Comparison of ENCODE assay signal across 27 cellular contexts in the genomic region with DNA sequence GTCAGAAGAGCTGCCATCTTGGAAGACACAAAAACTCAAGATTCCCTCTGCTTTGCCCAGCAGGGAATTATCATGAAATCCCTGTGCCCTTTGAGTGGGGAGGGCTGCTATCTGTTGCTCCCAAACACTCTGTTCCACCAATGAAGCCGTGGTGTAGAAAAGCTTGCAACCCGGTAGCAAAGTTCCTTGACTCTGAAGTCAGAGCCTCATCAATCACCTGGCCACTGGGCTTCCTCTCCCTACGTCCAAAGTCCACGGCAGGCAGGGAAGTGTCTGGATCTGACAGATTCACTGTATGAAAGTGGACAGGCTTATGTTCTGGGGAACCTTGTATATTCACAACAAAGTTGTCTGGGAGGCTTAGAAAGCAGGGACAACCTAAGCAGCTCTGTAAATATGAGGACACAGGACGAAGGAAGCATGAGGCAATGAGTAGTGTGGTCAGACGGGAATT.
"Had no signal": no experiment of that assay in that cellular context is flagged by ENCODE, and none has a peak within 500 bp of the region (broad histone marks: within the 10 kb centered on the region; RNA-seq: fewer than 3 reads in every experiment).

No MANE protein-coding gene starts in this region.

- ATAC-seq: activated CD4-positive, alpha-beta T cell treated with anti-CD3 and anti-CD28 coated beads for 36 hours; activated CD8-positive, alpha-beta memory T cell treated with anti-CD3 and anti-CD28 coated beads, Interleukin-2, amount 10 ng/mL, durations not matched to agents 7 days and 5 days; activated CD8-positive, alpha-beta T cell treated with anti-CD3 and anti-CD28 coated beads, Interleukin-2, amount 10 ng/mL, durations not matched to agents 7 days and 5 days; activated naive CD8-positive, alpha-beta T cell treated with anti-CD3 and anti-CD28 coated beads, Interleukin-2, amount 50 U/mL, for 24 hours; esophagus mucosa; naive thymus-derived CD8-positive, alpha-beta T cell; sciatic nerve; stimulated activated effector memory CD8-positive, alpha-beta T cell treated with anti-CD3 and anti-CD28 coated beads, Interleukin-12 subunit alpha, Interleukin-12 subunit beta, amount 100 ng/mL, for 72 hours; T-cell had no signal

- H3K9me3 ChIP-seq: thoracic aorta, vagina had no signal

- H3K27me3 ChIP-seq: vagina had no signal

- H3K4me1 ChIP-seq: vagina had no signal

- H3K27ac Mint-ChIP-seq: activated B cell treated with CpG ODN at 0.5 μM for 24 hours; activated CD4-positive, alpha-beta T cell treated with anti-CD3 and anti-CD28 coated beads for 36 hours; activated CD8-positive, alpha-beta memory T cell treated with anti-CD3 and anti-CD28 coated beads, Interleukin-2, amount 10 ng/mL, durations not matched to agents 7 days and 5 days; activated CD8-positive, alpha-beta T cell treated with anti-CD3 and anti-CD28 coated beads, Interleukin-2, amount 10 ng/mL, durations not matched to agents 7 days and 5 days; activated naive CD4-positive, alpha-beta T cell treated with anti-CD3 and anti-CD28 coated beads, Interleukin-2, amount 50 U/mL, for 24 hours; activated naive CD8-positive, alpha-beta T cell treated with anti-CD3 and anti-CD28 coated beads, Interleukin-2, amount 50 U/mL, for 24 hours; activated T-helper 2 cell treated with anti-CD3 and anti-CD28 coated beads, Interferon-gamma antibody, Interleukin-2, Interleukin-4, amounts not matched to agents 10 μg/mL and 5 μg/mL and 100 μg/mL, durations not matched to agents 14 hours and 24 hours and 36 hours; mesothelial cell of epicardium; naive thymus-derived CD8-positive, alpha-beta T cell; stimulated activated effector memory CD8-positive, alpha-beta T cell treated with anti-CD3 and anti-CD28 coated beads, Interleukin-12 subunit alpha, Interleukin-12 subunit beta, amount 100 ng/mL, for 72 hours; stimulated activated naive CD8-positive, alpha-beta T cell treated with anti-CD3 and anti-CD28 coated beads, Interleukin-15, Interleukin-2, amounts not matched to agents 100 ng/mL and 50 ng/mL, for 24 hours; T-cell; T-helper 2 cell treated with Interferon-gamma antibody and Interleukin-4, amounts not matched to agents 5 μg/mL and 100 μg/mL, for 36 hours; type B pancreatic cell had no signal

- H3K4me3 Mint-ChIP-seq: activated B cell treated with CpG ODN at 0.5 μM for 24 hours; activated CD4-positive, alpha-beta T cell treated with anti-CD3 and anti-CD28 coated beads for 36 hours; activated CD8-positive, alpha-beta memory T cell treated with anti-CD3 and anti-CD28 coated beads, Interleukin-2, amount 10 ng/mL, durations not matched to agents 7 days and 5 days; activated CD8-positive, alpha-beta T cell treated with anti-CD3 and anti-CD28 coated beads, Interleukin-2, amount 10 ng/mL, durations not matched to agents 7 days and 5 days; activated naive CD4-positive, alpha-beta T cell treated with anti-CD3 and anti-CD28 coated beads, Interleukin-2, amount 50 U/mL, for 24 hours; activated naive CD8-positive, alpha-beta T cell treated with anti-CD3 and anti-CD28 coated beads, Interleukin-2, amount 50 U/mL, for 24 hours; mesothelial cell of epicardium; naive thymus-derived CD8-positive, alpha-beta T cell; stimulated activated effector memory CD8-positive, alpha-beta T cell treated with anti-CD3 and anti-CD28 coated beads, Interleukin-12 subunit alpha, Interleukin-12 subunit beta, amount 100 ng/mL, for 72 hours; stimulated activated naive CD8-positive, alpha-beta T cell treated with anti-CD3 and anti-CD28 coated beads, Interleukin-15, Interleukin-2, amounts not matched to agents 100 ng/mL and 50 ng/mL, for 24 hours; T-cell; T-helper 2 cell treated with Interferon-gamma antibody and Interleukin-4, amounts not matched to agents 5 μg/mL and 100 μg/mL, for 36 hours; type B pancreatic cell had no signal

- H3K4me1 Mint-ChIP-seq: activated B cell treated with CpG ODN at 0.5 μM for 24 hours; activated CD4-positive, alpha-beta T cell treated with anti-CD3 and anti-CD28 coated beads for 36 hours; activated CD8-positive, alpha-beta memory T cell treated with anti-CD3 and anti-CD28 coated beads, Interleukin-2, amount 10 ng/mL, durations not matched to agents 7 days and 5 days; activated naive CD4-positive, alpha-beta T cell treated with anti-CD3 and anti-CD28 coated beads, Interleukin-2, amount 50 U/mL, for 24 hours; mesothelial cell of epicardium; naive thymus-derived CD8-positive, alpha-beta T cell; stimulated activated effector memory CD8-positive, alpha-beta T cell treated with anti-CD3 and anti-CD28 coated beads, Interleukin-12 subunit alpha, Interleukin-12 subunit beta, amount 100 ng/mL, for 72 hours; T-cell had no signal

- H3K27me3 Mint-ChIP-seq: activated B cell treated with CpG ODN at 0.5 μM for 24 hours; activated CD4-positive, alpha-beta T cell treated with anti-CD3 and anti-CD28 coated beads for 36 hours; activated CD8-positive, alpha-beta memory T cell treated with anti-CD3 and anti-CD28 coated beads, Interleukin-2, amount 10 ng/mL, durations not matched to agents 7 days and 5 days; activated naive CD4-positive, alpha-beta T cell treated with anti-CD3 and anti-CD28 coated beads, Interleukin-2, amount 50 U/mL, for 24 hours; activated naive CD8-positive, alpha-beta T cell treated with anti-CD3 and anti-CD28 coated beads, Interleukin-2, amount 50 U/mL, for 24 hours; naive thymus-derived CD8-positive, alpha-beta T cell; stimulated activated naive CD8-positive, alpha-beta T cell treated with anti-CD3 and anti-CD28 coated beads, Interleukin-15, Interleukin-2, amounts not matched to agents 100 ng/mL and 50 ng/mL, for 24 hours; T-cell; type B pancreatic cell had no signal

- H3K36me3 Mint-ChIP-seq: activated CD8-positive, alpha-beta memory T cell treated with anti-CD3 and anti-CD28 coated beads, Interleukin-2, amount 10 ng/mL, durations not matched to agents 7 days and 5 days; activated naive CD4-positive, alpha-beta T cell treated with anti-CD3 and anti-CD28 coated beads, Interleukin-2, amount 50 U/mL, for 24 hours; mesothelial cell of epicardium; stimulated activated effector memory CD8-positive, alpha-beta T cell treated with anti-CD3 and anti-CD28 coated beads, Interleukin-12 subunit alpha, Interleukin-12 subunit beta, amount 100 ng/mL, for 72 hours had no signal

- H3K36me3 ChIP-seq: thoracic aorta, vagina had no signal

- H3K27ac ChIP-seq: skin epidermis, thoracic aorta, vagina had no signal

- DNase-seq: activated B cell treated with CpG ODN at 0.5 μM for 24 hours; activated CD4-positive, alpha-beta T cell treated with anti-CD3 and anti-CD28 coated beads for 36 hours; activated CD8-positive, alpha-beta memory T cell treated with anti-CD3 and anti-CD28 coated beads, Interleukin-2, amount 10 ng/mL, durations not matched to agents 7 days and 5 days; activated CD8-positive, alpha-beta T cell treated with anti-CD3 and anti-CD28 coated beads, Interleukin-2, amount 10 ng/mL, durations not matched to agents 7 days and 5 days; activated naive CD8-positive, alpha-beta T cell treated with anti-CD3 and anti-CD28 coated beads, Interleukin-2, amount 50 U/mL, for 24 hours; activated T-cell treated with anti-CD3 and anti-CD28 coated beads, Interleukin-2, amount 50 U/mL, for 48 hours; amygdala; caudate nucleus; foreskin fibroblast; head of caudate nucleus; hypothalamus; naive thymus-derived CD8-positive, alpha-beta T cell; posterior cingulate gyrus; stimulated activated CD4-positive, alpha-beta T cell treated with anti-CD3 and anti-CD28 coated beads, Interleukin-4, amount 100 ng/mL, for 24 hours; T-cell had no signal

- H3K9me3 Mint-ChIP-seq: activated B cell treated with CpG ODN at 0.5 μM for 24 hours; activated naive CD4-positive, alpha-beta T cell treated with anti-CD3 and anti-CD28 coated beads, Interleukin-2, amount 50 U/mL, for 24 hours; activated naive CD8-positive, alpha-beta T cell treated with anti-CD3 and anti-CD28 coated beads, Interleukin-2, amount 50 U/mL, for 24 hours; activated T-helper 2 cell treated with anti-CD3 and anti-CD28 coated beads, Interferon-gamma antibody, Interleukin-2, Interleukin-4, amounts not matched to agents 10 μg/mL and 5 μg/mL and 100 μg/mL, durations not matched to agents 14 hours and 24 hours and 36 hours; naive thymus-derived CD8-positive, alpha-beta T cell; stimulated activated effector memory CD8-positive, alpha-beta T cell treated with anti-CD3 and anti-CD28 coated beads, Interleukin-12 subunit alpha, Interleukin-12 subunit beta, amount 100 ng/mL, for 72 hours; stimulated activated naive CD8-positive, alpha-beta T cell treated with anti-CD3 and anti-CD28 coated beads, Interleukin-15, Interleukin-2, amounts not matched to agents 100 ng/mL and 50 ng/mL, for 24 hours; T-cell; T-helper 2 cell treated with Interferon-gamma antibody and Interleukin-4, amounts not matched to agents 5 μg/mL and 100 μg/mL, for 36 hours had no signal

- H3K4me3 ChIP-seq: skin epidermis, thoracic aorta, vagina had no signal
